ENCODE assay signal across 9 cellular contexts in the genomic region with DNA sequence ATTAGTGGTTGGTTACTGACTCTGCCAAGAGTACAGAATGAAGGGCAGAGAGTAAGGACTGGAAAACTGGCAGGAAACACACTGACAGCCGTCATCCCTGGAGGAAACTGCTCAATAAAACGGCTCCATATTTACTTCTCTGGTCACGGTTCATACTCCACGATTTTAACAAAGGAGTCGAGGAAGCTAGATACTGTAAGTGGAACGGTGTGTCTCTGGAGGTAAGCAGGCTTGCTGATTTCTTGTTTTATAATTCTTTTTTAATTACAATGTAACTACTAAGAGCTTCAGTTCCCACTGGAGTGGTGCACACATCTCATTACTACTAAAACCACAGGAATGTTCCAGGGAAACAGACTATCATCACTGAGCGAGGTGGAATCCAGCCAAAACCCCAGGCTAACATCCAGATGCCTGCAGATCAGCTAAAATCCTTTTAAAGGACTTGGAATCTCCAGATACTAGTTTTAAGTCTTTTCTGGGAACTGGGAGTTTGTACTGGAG. TPM values are rescaled to one million over a fixed set of nuclear protein-coding genes. Genes with fewer than 3 reads are reported as not detected.
A peak's percentile ranks its signal among the peaks of the same experiment; 100 is the strongest.
DNase-seq lines count a peak whose midpoint lies in the region; ATAC-seq and TF ChIP-seq lines count a peak whose summit lies in the region.
"Had no signal": no experiment of that assay in that cellular context is flagged by ENCODE, and none has a peak within 500 bp of the region (broad histone marks: within the 10 kb centered on the region; RNA-seq: fewer than 3 reads in every experiment).

No MANE protein-coding gene starts in this region.

- DNase-seq in GM04504 (ENCODE audit: low read depth) = peak; percentile 90
- peak; percentile 96 for DNase-seq in adipocyte (ENCODE audit: low read depth)
- peak; percentile 81 for DNase-seq in left ventricle myocardium inferior
- no peak for DNase-seq in middle frontal gyrus (ENCODE audit: extremely low spot score, low spot score)

- H3K9me3 ChIP-seq in adipocyte (ENCODE audit: control insufficient read depth, low read length) (no peaks in the 10 kb centered on the region), left ventricle myocardium inferior (replicated peaks) (no peaks in the 10 kb centered on the region), skeletal muscle satellite cell (replicated peaks; ENCODE audit: low read length) (no peaks in the 10 kb centered on the region)

- peak overlapping the region; percentile 70 for H3K4me2 ChIP-seq in skeletal muscle satellite cell (ENCODE audit: low read length)

- peak overlapping the region; percentile 92 for H3K27ac ChIP-seq in left ventricle myocardium inferior (replicated peaks)

- H3K4me1 ChIP-seq in adipocyte (ENCODE audit: control insufficient read depth, insufficient read depth, low read length) (peaks cover 69% of the 10 kb centered on the region), left ventricle myocardium inferior (peaks cover 43% of the 10 kb centered on the region), skeletal muscle satellite cell (ENCODE audit: control insufficient read depth, insufficient read depth, low read length) (peaks cover 45% of the 10 kb centered on the region)

- H3K9ac ChIP-seq in adipocyte (ENCODE audit: low read length) (peak overlapping the region; percentile 95), skeletal muscle satellite cell (ENCODE audit: low read depth, low read length) (peak overlapping the region; percentile 61)

- H3K36me3 ChIP-seq in adipocyte (ENCODE audit: control insufficient read depth, insufficient read depth, low read length, severe bottlenecking) (peaks cover 46% of the 10 kb centered on the region), left ventricle myocardium inferior (peaks cover 41% of the 10 kb centered on the region), skeletal muscle satellite cell (ENCODE audit: insufficient read depth, low read length) (peaks cover 37% of the 10 kb centered on the region)

- intact Hi-C loops in left ventricle myocardium inferior (cut with micrococcal nuclease) = loop anchor here (5.0 kb wide), 1 partner anchor 57 kb away; the partner anchor contains the start of gene WDR81

- H3K4me3 ChIP-seq in adipocyte (ENCODE audit: low read length) (peak overlapping the region; percentile 39), left ventricle myocardium inferior (no peak overlapping the region), skeletal muscle satellite cell (ENCODE audit: low read length) (peak overlapping the region; percentile 46)
- H3K4me3 ChIP-seq: K562 had no signal

- no peak for ATAC-seq in HG02798 (IDR thresholded peaks at IDR 0.05; ENCODE audit: poor library complexity, unreplicated experiment)
- no peak for ATAC-seq in HG02840 (IDR thresholded peaks at IDR 0.05; ENCODE audit: low FRiP score, unreplicated experiment)
- no peak for ATAC-seq in GM21367 (IDR thresholded peaks at IDR 0.05; ENCODE audit: unreplicated experiment)
- ATAC-seq: K562 had no signal

- H3K27me3 ChIP-seq in adipocyte (replicated peaks; ENCODE audit: control insufficient read depth, insufficient read depth, low read length) (no peaks in the 10 kb centered on the region), left ventricle myocardium inferior (ENCODE audit: low read depth) (no peaks in the 10 kb centered on the region), skeletal muscle satellite cell (ENCODE audit: control insufficient read depth, insufficient read depth, low read length) (no peaks in the 10 kb centered on the region)

- no peak for TF ChIP-seq CTCF in left ventricle myocardium inferior (IDR thresholded peaks at IDR 0.05; ENCODE audit: borderline replicate concordance)

RNA-seq across cellular contexts. Expression of gene SERPINF1, which starts 17.8 kb away (rescaled TPM):
- total RNA-seq in left ventricle myocardium inferior = 122 TPM
- 48.2 and 205 TPM in 2 replicates for total RNA-seq in skeletal muscle satellite cell (2012; rRNA removed)

RNA-seq across cellular contexts. Expression of gene SERPINF2, which starts 37.0 kb away (rescaled TPM):
- 0.33 TPM for total RNA-seq in left ventricle myocardium inferior
- total RNA-seq in skeletal muscle satellite cell (2012; rRNA removed) = not detected in 2 replicates

RNA-seq across cellular contexts. Expression of gene SMYD4, which starts 50.1 kb away (rescaled TPM):
- 13.7 TPM for total RNA-seq in left ventricle myocardium inferior
- total RNA-seq in skeletal muscle satellite cell (2012; rRNA removed) = 7.6 and 9.6 TPM in 2 replicates

RNA-seq across cellular contexts. Expression of gene RPA1, which starts 50.2 kb away (rescaled TPM):
- total RNA-seq in left ventricle myocardium inferior = 72.0 TPM
- total RNA-seq in skeletal muscle satellite cell (2012; rRNA removed) = 10.6 and 12.2 TPM in 2 replicates

RNA-seq across cellular contexts. Expression of gene WDR81, which starts 55.1 kb away (rescaled TPM):
- 9.3 TPM for total RNA-seq in left ventricle myocardium inferior
- 28.4 and 35.2 TPM in 2 replicates for total RNA-seq in skeletal muscle satellite cell (2012; rRNA removed)
